In the genomic region with DNA sequence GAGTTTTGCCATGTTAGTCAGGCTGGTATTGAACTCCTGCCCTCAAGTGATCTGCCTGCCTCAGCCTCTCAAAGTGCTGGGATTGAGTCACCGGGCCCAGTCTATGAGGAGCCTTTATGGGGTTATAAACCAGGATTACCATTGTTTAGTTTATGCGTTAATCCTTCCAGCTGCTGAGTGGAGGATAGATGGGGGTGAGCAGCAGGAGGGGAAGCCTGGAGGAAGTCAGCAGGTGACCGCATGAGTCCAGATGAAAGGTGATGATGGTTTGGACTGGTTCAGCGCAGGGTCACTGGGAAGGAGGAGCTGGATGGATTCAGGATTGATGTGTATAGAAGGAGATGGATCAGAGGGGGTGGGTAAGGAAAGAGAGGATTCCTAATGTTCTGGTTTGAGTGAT, we compare ENCODE assay signal across 17 cellular contexts.
"Had no signal": no experiment of that assay in that cellular context is flagged by ENCODE, and none has a peak within 500 bp of the region (broad histone marks: within the 10 kb centered on the region; RNA-seq: fewer than 3 reads in every experiment).

No MANE protein-coding gene starts in this region.

- H3K79me2 ChIP-seq: parathyroid adenoma had no signal

- DNase-seq: activated CD4-positive, alpha-beta T cell treated with anti-CD3 and anti-CD28 coated beads, Interleukin-2, amount 10 ng/mL, durations not matched to agents 24 days and 14 days; activated CD8-positive, alpha-beta T cell treated with anti-CD3 and anti-CD28 coated beads for 36 hours; activated naive CD4-positive, alpha-beta T cell treated with anti-CD3 and anti-CD28 coated beads for 36 hours; activated T-cell treated with anti-CD3 and anti-CD28 coated beads, Interleukin-2, amount 50 U/mL, for 1 hour; brain microvascular endothelial cell; central memory CD4-positive, alpha-beta T cell; dorsolateral prefrontal cortex; foreskin melanocyte; hypothalamus; right lobe of liver; stimulated activated CD4-positive, alpha-beta T cell treated with anti-CD3 and anti-CD28 coated beads, Interleukin-4, amount 100 ng/mL, for 24 hours had no signal

- H3K4me3 ChIP-seq: dorsolateral prefrontal cortex, neural progenitor cell, right lobe of liver, smooth muscle cell, thoracic aorta had no signal

- H3K9me3 ChIP-seq: right lobe of liver, thoracic aorta had no signal

- ATAC-seq: activated CD8-positive, alpha-beta T cell treated with anti-CD3 and anti-CD28 coated beads for 36 hours; left lobe of liver; right lobe of liver; stimulated activated effector memory CD8-positive, alpha-beta T cell treated with anti-CD3 and anti-CD28 coated beads, Interleukin-12 subunit alpha, Interleukin-12 subunit beta, amount 100 ng/mL, for 72 hours had no signal

- H2AFZ ChIP-seq: neural progenitor cell, parathyroid adenoma had no signal

- H3K36me3 ChIP-seq: brain microvascular endothelial cell, neural progenitor cell, right lobe of liver, thoracic aorta had no signal

- H3K27me3 ChIP-seq: brain microvascular endothelial cell, dorsolateral prefrontal cortex, neural progenitor cell, right lobe of liver had no signal

- H3K4me1 ChIP-seq: neural progenitor cell, parathyroid adenoma, right lobe of liver had no signal

- H3K27ac ChIP-seq: brain microvascular endothelial cell, dorsolateral prefrontal cortex, neural progenitor cell, parathyroid adenoma, right lobe of liver, thoracic aorta had no signal

- H3K9ac ChIP-seq: neural progenitor cell, parathyroid adenoma had no signal

- H3K4me2 ChIP-seq: neural progenitor cell, smooth muscle cell had no signal
